Comparison of ENCODE assay signal across 8 cellular contexts in genomic region chr14:49999216-49999761, GRCh38.
DNase-seq lines count a peak whose midpoint lies in the region; ATAC-seq and TF ChIP-seq lines count a peak whose summit lies in the region.

No MANE protein-coding gene starts in this region.

- H3K4me1 Mint-ChIP-seq in memory B cell, result peaks cover 47% of the 10 kb centered on the region

- H3K4me3 Mint-ChIP-seq in memory B cell, result peak overlapping the region; percentile 88

- H2AFZ ChIP-seq in KMS-11 (ENCODE audit: low read depth), result peak overlapping the region; percentile 61

- H3K27ac ChIP-seq in KMS-11, result peak overlapping the region; percentile 99

- peaks cover 58% of the 10 kb centered on the region for H3K4me1 ChIP-seq in KMS-11 (ENCODE audit: low read depth, poor library complexity, severe bottlenecking)

- no peaks in the 10 kb centered on the region for H3K79me2 ChIP-seq in KMS-11 (ENCODE audit: insufficient read depth, low read depth)

- DNase-seq in EL (peak; percentile 92), cerebellar cortex (ENCODE audit: low spot score) (peak; percentile 53), memory B cell (ENCODE audit: low spot score in 2 of 2) (peak in 1 of 2 donors; percentile 26), cerebellar nuclear complex (lab: John Stamatoyannopoulos, UW) (no peak)
- DNase-seq in activated CD4-positive, CD25-positive, alpha-beta regulatory T cell treated with anti-CD3 and anti-CD28 coated beads, Interleukin-2, amount 50 U/mL, for 16 hours (ENCODE audit: low read depth, low spot score), result peak; percentile 44
- peak; percentile 54 for DNase-seq in stimulated activated CD8-positive, alpha-beta memory T cell treated with anti-CD3 and anti-CD28 coated beads, Interleukin-7, amount 100 ng/mL, for 24 hours (ENCODE audit: low read depth)

- ATAC-seq in GM21717 (IDR thresholded peaks at IDR 0.05; ENCODE audit: unreplicated experiment) (peak; percentile 46), memory B cell (ENCODE audit: low read depth) (peak; percentile 33)

- H3K4me3 ChIP-seq in KMS-11 (IDR thresholded peaks at IDR 0.05; ENCODE audit: insufficient read depth, low read depth, low read length), result no peak overlapping the region

- no peaks in the 10 kb centered on the region for H3K36me3 ChIP-seq in KMS-11 (ENCODE audit: insufficient read depth)

- no peaks in the 10 kb centered on the region for H3K9me3 Mint-ChIP-seq in memory B cell

- no peak for TF ChIP-seq CTCF in KMS-11 (conservative IDR thresholded peaks at IDR 0.05; ENCODE audit: low read depth, low read length)

- H3K36me3 Mint-ChIP-seq in memory B cell, result no peaks in the 10 kb centered on the region

- peak overlapping the region; percentile 98 for H3K27ac Mint-ChIP-seq in memory B cell

- peak overlapping the region; percentile 78 for H3K4me2 ChIP-seq in KMS-11

- H3K27me3 ChIP-seq in KMS-11 (ENCODE audit: insufficient read depth, low read depth), result no peaks in the 10 kb centered on the region

- H4K20me1 ChIP-seq in KMS-11 (ENCODE audit: insufficient read depth), result no peaks in the 10 kb centered on the region

- no peaks in the 10 kb centered on the region for H3K27me3 Mint-ChIP-seq in memory B cell

- H3K9ac ChIP-seq in KMS-11, result peak overlapping the region; percentile 91; the same call in 1 of the 2 replicates

Comparison
In these comparisons a context has a peak if more than half of its experiments do, and no peak if none do; other contexts are left out.
1. DNase-seq: peak in EL (single experiment), activated CD4-positive, CD25-positive, alpha-beta regulatory T cell treated with anti-CD3 and anti-CD28 coated beads, Interleukin-2, amount 50 U/mL, for 16 hours (single experiment), cerebellar cortex (single experiment) and stimulated activated CD8-positive, alpha-beta memory T cell treated with anti-CD3 and anti-CD28 coated beads, Interleukin-7, amount 100 ng/mL, for 24 hours (single experiment); none in cerebellar nuclear complex (0 of 2).